Comparison of ENCODE assay signal across 1 cellular context in genomic region chr1:11908139-11909021, GRCh38.
A peak's percentile ranks its signal among the peaks of the same experiment; 100 is the strongest.
TF ChIP-seq lines count a peak whose summit lies in the region.

No MANE protein-coding gene starts in this region.

TF ChIP-seq in HepG2, 621 proteins besides CTCF, POLR2A, EP300 and RAD21 (continued from another document and continues in another):
- no peak for TF ChIP-seq FOXP1 (IDR thresholded peaks at IDR 0.05)
- TF ChIP-seq FOXP1 (CRISPR knock-in tag; IDR thresholded peaks at IDR 0.05) = peak; percentile 25; the same call in 1 of the 2 replicates
- TF ChIP-seq HCFC1 (IDR thresholded peaks at IDR 0.05; ENCODE audit: low read depth, low read length) = no peak
- TF ChIP-seq GATAD1 (CRISPR knock-in tag; IDR thresholded peaks at IDR 0.05) = 0 out of 2 replicates have a peak, but pooled peaks have one; percentile 42
- TF ChIP-seq KAT7 (CRISPR knock-in tag; IDR thresholded peaks at IDR 0.05; ENCODE audit: borderline replicate concordance) = no peak; the same call in 1 of the 2 replicates
- peak; percentile 100 for TF ChIP-seq POLR2AphosphoS2 (IDR thresholded peaks at IDR 0.05; ENCODE audit: low read depth, low read length)
- no peak for TF ChIP-seq ZNF234 (CRISPR knock-in tag; conservative IDR thresholded peaks at IDR 0.05)
- TF ChIP-seq ZNF660 (CRISPR knock-in tag; IDR thresholded peaks at IDR 0.05; ENCODE audit: borderline replicate concordance, low read depth) = no peak
- TF ChIP-seq PHF20 (CRISPR knock-in tag; IDR thresholded peaks at IDR 0.05) = 0 out of 2 replicates have a peak, but pooled peaks have one; percentile 19
- TF ChIP-seq NR2F2 (IDR thresholded peaks at IDR 0.05; ENCODE audit: borderline replicate concordance, low read depth) = peak; percentile 89
- peak; percentile 66 for TF ChIP-seq HMG20A (CRISPR knock-in tag; IDR thresholded peaks at IDR 0.05; ENCODE audit: borderline replicate concordance)
- TF ChIP-seq ZNF546 (CRISPR knock-in tag; conservative IDR thresholded peaks at IDR 0.05) = 0 out of 2 replicates have a peak, but pooled peaks have one; percentile 17
- peak; percentile 94 for TF ChIP-seq PRMT3 (CRISPR knock-in tag; IDR thresholded peaks at IDR 0.05; ENCODE audit: borderline replicate concordance, low read depth)
- TF ChIP-seq ZEB1 (IDR thresholded peaks at IDR 0.05; ENCODE audit: insufficient replicate concordance, low read depth) = no peak
- no peak; the same call in 1 of the 2 replicates for TF ChIP-seq ZSCAN30 (CRISPR knock-in tag; IDR thresholded peaks at IDR 0.05)
- TF ChIP-seq, protein P1, sequence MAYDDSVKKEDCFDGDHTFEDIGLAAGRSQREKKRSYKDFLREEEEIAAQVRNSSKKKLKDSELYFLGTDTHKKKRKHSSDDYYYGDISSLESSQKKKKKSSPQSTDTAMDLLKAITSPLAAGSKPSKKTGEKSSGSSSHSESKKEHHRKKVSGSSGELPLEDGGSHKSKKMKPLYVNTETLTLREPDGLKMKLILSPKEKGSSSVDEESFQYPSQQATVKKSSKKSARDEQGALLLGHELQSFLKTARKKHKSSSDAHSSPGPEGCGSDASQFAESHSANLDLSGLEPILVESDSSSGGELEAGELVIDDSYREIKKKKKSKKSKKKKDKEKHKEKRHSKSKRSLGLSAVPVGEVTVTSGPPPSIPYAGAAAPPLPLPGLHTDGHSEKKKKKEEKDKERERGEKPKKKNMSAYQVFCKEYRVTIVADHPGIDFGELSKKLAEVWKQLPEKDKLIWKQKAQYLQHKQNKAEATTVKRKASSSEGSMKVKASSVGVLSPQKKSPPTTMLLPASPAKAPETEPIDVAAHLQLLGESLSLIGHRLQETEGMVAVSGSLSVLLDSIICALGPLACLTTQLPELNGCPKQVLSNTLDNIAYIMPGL (CRISPR knock-in tag; IDR thresholded peaks at IDR 0.05; ENCODE audit: borderline replicate concordance in 1 of 2, low read depth in 1 of 2) = peak; percentile 15 to 74
- TF ChIP-seq RARG (CRISPR knock-in tag; IDR thresholded peaks at IDR 0.05; ENCODE audit: low read depth) = no peak
- TF ChIP-seq TP53 (CRISPR knock-in tag; conservative IDR thresholded peaks at IDR 0.05) = peak; percentile 78
- TF ChIP-seq ZBTB2 (CRISPR knock-in tag; IDR thresholded peaks at IDR 0.05; ENCODE audit: low read depth) = no peak; the same call in 1 of the 2 replicates
- no peak for TF ChIP-seq ZNF597 (CRISPR knock-in tag; IDR thresholded peaks at IDR 0.05)
- TF ChIP-seq BCL3 (CRISPR knock-in tag; IDR thresholded peaks at IDR 0.05) = no peak; the same call in 1 of the 2 replicates
- TF ChIP-seq MZF1 (CRISPR knock-in tag; IDR thresholded peaks at IDR 0.05; ENCODE audit: borderline replicate concordance) = no peak
- TF ChIP-seq ZNF564 (CRISPR knock-in tag; IDR thresholded peaks at IDR 0.05) = peak; percentile 59; the same call in 1 of the 2 replicates
- peak; percentile 86 for TF ChIP-seq SOX13 (IDR thresholded peaks at IDR 0.05)
- TF ChIP-seq SOX13 (CRISPR knock-in tag; conservative IDR thresholded peaks at IDR 0.05 in 1 of 2, IDR thresholded peaks at IDR 0.05 in 1 of 2) = peak; percentile 61 to 93; a peak in 2 of 4 replicates
- no peak for TF ChIP-seq RBAK (CRISPR knock-in tag; IDR thresholded peaks at IDR 0.05)
- 0 out of 2 replicates have a peak, but pooled peaks have one; percentile 5 for TF ChIP-seq DMTF1 (CRISPR knock-in tag; IDR thresholded peaks at IDR 0.05)
- peak; percentile 100 for TF ChIP-seq POLR2AphosphoS5 (IDR thresholded peaks at IDR 0.05; ENCODE audit: low read depth, low read length)
- TF ChIP-seq, protein P2, sequence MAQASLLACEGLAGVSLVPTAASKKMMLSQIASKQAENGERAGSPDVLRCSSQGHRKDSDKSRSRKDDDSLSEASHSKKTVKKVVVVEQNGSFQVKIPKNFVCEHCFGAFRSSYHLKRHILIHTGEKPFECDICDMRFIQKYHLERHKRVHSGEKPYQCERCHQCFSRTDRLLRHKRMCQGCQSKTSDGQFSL (CRISPR knock-in tag; IDR thresholded peaks at IDR 0.05) = 0 out of 2 replicates have a peak, but pooled peaks have one; percentile 17
- peak; percentile 23; the same call in 1 of the 2 replicates for TF ChIP-seq AKNA (CRISPR knock-in tag; IDR thresholded peaks at IDR 0.05; ENCODE audit: borderline replicate concordance)
- TF ChIP-seq SATB2 (CRISPR knock-in tag; IDR thresholded peaks at IDR 0.05) = peak; percentile 65
- peak; percentile 98 for TF ChIP-seq IRF2 (CRISPR knock-in tag; IDR thresholded peaks at IDR 0.05)
- TF ChIP-seq THAP11 (CRISPR knock-in tag; IDR thresholded peaks at IDR 0.05) = peak; percentile 82
- TF ChIP-seq RBM39 (IDR thresholded peaks at IDR 0.05; ENCODE audit: low read depth, low read length, poor library complexity, severe bottlenecking) = no peak
- peak; percentile 41; the same call in 1 of the 2 replicates for TF ChIP-seq HOXA3 (CRISPR knock-in tag; IDR thresholded peaks at IDR 0.05)
- peak; percentile 40; the same call in 1 of the 2 replicates for TF ChIP-seq ZNF670 (CRISPR knock-in tag; IDR thresholded peaks at IDR 0.05; ENCODE audit: borderline replicate concordance)
- no peak for TF ChIP-seq ZNF253 (CRISPR knock-in tag; IDR thresholded peaks at IDR 0.05; ENCODE audit: borderline replicate concordance)
- peak; percentile 65; the same call in 1 of the 2 replicates for TF ChIP-seq ZNF232 (CRISPR knock-in tag; IDR thresholded peaks at IDR 0.05; ENCODE audit: borderline replicate concordance)
- TF ChIP-seq, protein P3, sequence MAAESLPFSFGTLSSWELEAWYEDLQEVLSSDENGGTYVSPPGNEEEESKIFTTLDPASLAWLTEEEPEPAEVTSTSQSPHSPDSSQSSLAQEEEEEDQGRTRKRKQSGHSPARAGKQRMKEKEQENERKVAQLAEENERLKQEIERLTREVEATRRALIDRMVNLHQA (CRISPR knock-in tag; IDR thresholded peaks at IDR 0.05) = peak; percentile 91; the same call in 1 of the 2 replicates
- TF ChIP-seq, protein P4, sequence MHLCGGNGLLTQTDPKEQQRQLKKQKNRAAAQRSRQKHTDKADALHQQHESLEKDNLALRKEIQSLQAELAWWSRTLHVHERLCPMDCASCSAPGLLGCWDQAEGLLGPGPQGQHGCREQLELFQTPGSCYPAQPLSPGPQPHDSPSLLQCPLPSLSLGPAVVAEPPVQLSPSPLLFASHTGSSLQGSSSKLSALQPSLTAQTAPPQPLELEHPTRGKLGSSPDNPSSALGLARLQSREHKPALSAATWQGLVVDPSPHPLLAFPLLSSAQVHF (CRISPR knock-in tag; IDR thresholded peaks at IDR 0.05) = no peak
- peak; percentile 94 for TF ChIP-seq RBFOX2 (IDR thresholded peaks at IDR 0.05; ENCODE audit: low read depth, low read length)
- TF ChIP-seq, protein P5, sequence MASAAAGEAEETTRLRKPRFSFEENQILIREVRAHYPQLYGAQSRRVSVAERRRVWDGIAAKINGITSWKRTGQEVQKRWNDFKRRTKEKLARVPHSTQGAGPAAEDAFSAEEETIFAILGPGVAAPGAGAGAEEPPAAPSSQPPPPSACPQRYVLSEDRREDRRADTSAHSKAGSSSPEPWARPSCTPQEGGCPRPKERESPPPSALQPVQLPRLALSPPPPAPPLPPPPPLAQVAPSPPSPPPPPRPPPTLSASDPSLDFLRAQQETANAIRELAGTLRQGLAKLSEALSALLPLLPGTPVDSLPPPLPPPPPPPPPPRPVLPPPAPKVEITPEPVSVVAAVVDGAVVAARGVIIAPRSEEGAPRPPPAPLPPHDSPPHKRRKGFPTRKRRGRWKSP (CRISPR knock-in tag; IDR thresholded peaks at IDR 0.05) = no peak; the same call in 1 of the 2 replicates
- TF ChIP-seq DBP (CRISPR knock-in tag; IDR thresholded peaks at IDR 0.05; ENCODE audit: not compliant biosample characterization) = peak; percentile 25
- TF ChIP-seq CREBL2 (CRISPR knock-in tag; IDR thresholded peaks at IDR 0.05; ENCODE audit: borderline replicate concordance) = 0 out of 2 replicates have a peak, but pooled peaks have one; percentile 68
- TF ChIP-seq CCDC6 (CRISPR knock-in tag; IDR thresholded peaks at IDR 0.05) = peak; percentile 87; the same call in 1 of the 2 replicates
- peak; percentile 78; the same call in 1 of the 2 replicates for TF ChIP-seq ZNF569 (CRISPR knock-in tag; IDR thresholded peaks at IDR 0.05; ENCODE audit: borderline replicate concordance)
- peak; percentile 96 for TF ChIP-seq NFIC (IDR thresholded peaks at IDR 0.05; ENCODE audit: low read length)
